ENCODE assay signal across 20 cellular contexts in the genomic region with DNA sequence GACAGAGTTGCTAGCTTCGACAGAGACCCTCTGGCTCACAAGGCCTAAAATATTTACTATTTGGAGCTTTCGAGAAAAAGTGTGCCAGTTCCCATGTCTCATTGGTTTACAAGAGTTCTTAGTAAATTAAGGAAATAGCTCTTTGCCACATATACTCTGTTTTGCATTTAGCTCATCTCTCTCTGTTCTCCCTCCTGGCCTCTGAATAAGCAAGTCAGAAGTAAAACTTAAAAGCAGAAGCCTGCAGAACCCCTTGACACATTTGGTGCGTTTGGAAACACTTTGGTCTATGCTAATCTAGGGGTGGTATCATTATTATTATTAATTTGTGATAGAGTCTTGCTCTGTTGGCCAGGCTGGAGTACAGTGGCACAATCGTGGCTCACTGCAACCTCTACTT.
DNase-seq lines count a peak whose midpoint lies in the region; ATAC-seq lines count a peak whose summit lies in the region.
"Had no signal": no experiment of that assay in that cellular context is flagged by ENCODE, and none has a peak within 500 bp of the region (broad histone marks: within the 10 kb centered on the region; RNA-seq: fewer than 3 reads in every experiment).

No MANE protein-coding gene starts in this region.

- H3K4me1 Mint-ChIP-seq in activated naive CD4-positive, alpha-beta T cell treated with anti-CD3 and anti-CD28 coated beads, Interleukin-2, amount 50 U/mL, for 24 hours, result peaks cover 78% of the 10 kb centered on the region
- H3K4me1 Mint-ChIP-seq in activated naive CD8-positive, alpha-beta T cell treated with anti-CD3 and anti-CD28 coated beads, Interleukin-2, amount 50 U/mL, for 24 hours, result peaks cover 53% of the 10 kb centered on the region
- peaks cover 85% of the 10 kb centered on the region for H3K4me1 Mint-ChIP-seq in stimulated activated effector memory CD8-positive, alpha-beta T cell treated with anti-CD3 and anti-CD28 coated beads, Interleukin-12 subunit alpha, Interleukin-12 subunit beta, amount 100 ng/mL, for 72 hours

- DNase-seq in activated naive CD4-positive, alpha-beta T cell treated with Interleukin-2 at 50 U/mL for 16 hours, result no peak
- no peak for DNase-seq in activated naive CD8-positive, alpha-beta T cell treated with anti-CD3 and anti-CD28 coated beads, Interleukin-2, amount 50 U/mL, for 24 hours
- no peak for DNase-seq in stimulated activated effector memory CD8-positive, alpha-beta T cell treated with anti-CD3 and anti-CD28 coated beads, Interleukin-12 subunit alpha, Interleukin-12 subunit beta, amount 100 ng/mL, for 72 hours (ENCODE audit: low spot score in 2 of 2)
- DNase-seq in HuH-7 (ENCODE audit: low spot score), result no peak
- DNase-seq: activated CD4-positive, alpha-beta T cell treated with anti-CD3 and anti-CD28 coated beads, Interleukin-2, amount 50 U/mL, for 1 hour; activated naive CD8-positive, alpha-beta T cell treated with anti-CD3 and anti-CD28 coated beads, Interleukin-2, amount 10 ng/mL, durations not matched to agents 7 days and 5 days; DND-41; mesendoderm; NCI-H1417 treated with DMSO at 0.1 percent for 48 hours; NCI-H526; posterior cingulate gyrus; Right ventricle myocardium superior; sigmoid colon; thyroid gland had no signal

- peak overlapping the region; percentile 77 for H3K27ac Mint-ChIP-seq in activated naive CD4-positive, alpha-beta T cell treated with anti-CD3 and anti-CD28 coated beads, Interleukin-2, amount 50 U/mL, for 24 hours
- H3K27ac Mint-ChIP-seq in activated naive CD8-positive, alpha-beta T cell treated with anti-CD3 and anti-CD28 coated beads, Interleukin-2, amount 50 U/mL, for 24 hours, result peak overlapping the region; percentile 47
- peak overlapping the region; percentile 95 for H3K27ac Mint-ChIP-seq in stimulated activated effector memory CD8-positive, alpha-beta T cell treated with anti-CD3 and anti-CD28 coated beads, Interleukin-12 subunit alpha, Interleukin-12 subunit beta, amount 100 ng/mL, for 72 hours
- H3K27ac Mint-ChIP-seq: activated naive CD8-positive, alpha-beta T cell treated with anti-CD3 and anti-CD28 coated beads, Interleukin-2, amount 10 ng/mL, durations not matched to agents 7 days and 5 days; nephron had no signal

- H3K36me3 Mint-ChIP-seq in activated naive CD4-positive, alpha-beta T cell treated with anti-CD3 and anti-CD28 coated beads, Interleukin-2, amount 50 U/mL, for 24 hours, result peaks cover 17% of the 10 kb centered on the region
- H3K36me3 Mint-ChIP-seq in activated naive CD8-positive, alpha-beta T cell treated with anti-CD3 and anti-CD28 coated beads, Interleukin-2, amount 50 U/mL, for 24 hours (ENCODE audit: low read depth), result peaks cover 53% of the 10 kb centered on the region
- H3K36me3 Mint-ChIP-seq in stimulated activated effector memory CD8-positive, alpha-beta T cell treated with anti-CD3 and anti-CD28 coated beads, Interleukin-12 subunit alpha, Interleukin-12 subunit beta, amount 100 ng/mL, for 72 hours, result peaks cover 88% of the 10 kb centered on the region

- H3K9me3 Mint-ChIP-seq in activated naive CD4-positive, alpha-beta T cell treated with anti-CD3 and anti-CD28 coated beads, Interleukin-2, amount 50 U/mL, for 24 hours, result no peaks in the 10 kb centered on the region
- H3K9me3 Mint-ChIP-seq in activated naive CD8-positive, alpha-beta T cell treated with anti-CD3 and anti-CD28 coated beads, Interleukin-2, amount 50 U/mL, for 24 hours, result peaks cover 3% of the 10 kb centered on the region
- no peaks in the 10 kb centered on the region for H3K9me3 Mint-ChIP-seq in stimulated activated effector memory CD8-positive, alpha-beta T cell treated with anti-CD3 and anti-CD28 coated beads, Interleukin-12 subunit alpha, Interleukin-12 subunit beta, amount 100 ng/mL, for 72 hours
- H3K9me3 Mint-ChIP-seq: activated naive CD8-positive, alpha-beta T cell treated with anti-CD3 and anti-CD28 coated beads, Interleukin-2, amount 10 ng/mL, durations not matched to agents 7 days and 5 days had no signal

- no peak overlapping the region for H3K4me3 Mint-ChIP-seq in activated naive CD4-positive, alpha-beta T cell treated with anti-CD3 and anti-CD28 coated beads, Interleukin-2, amount 50 U/mL, for 24 hours
- no peak overlapping the region for H3K4me3 Mint-ChIP-seq in activated naive CD8-positive, alpha-beta T cell treated with anti-CD3 and anti-CD28 coated beads, Interleukin-2, amount 50 U/mL, for 24 hours
- H3K4me3 Mint-ChIP-seq in stimulated activated effector memory CD8-positive, alpha-beta T cell treated with anti-CD3 and anti-CD28 coated beads, Interleukin-12 subunit alpha, Interleukin-12 subunit beta, amount 100 ng/mL, for 72 hours, result no peak overlapping the region
- H3K4me3 Mint-ChIP-seq: activated naive CD8-positive, alpha-beta T cell treated with anti-CD3 and anti-CD28 coated beads, Interleukin-2, amount 10 ng/mL, durations not matched to agents 7 days and 5 days; nephron had no signal

- peak; percentile 43 for ATAC-seq in HG03039 (IDR thresholded peaks at IDR 0.05; ENCODE audit: unreplicated experiment)
- no peak for ATAC-seq in activated naive CD8-positive, alpha-beta T cell treated with anti-CD3 and anti-CD28 coated beads, Interleukin-2, amount 50 U/mL, for 24 hours
- ATAC-seq in stimulated activated effector memory CD8-positive, alpha-beta T cell treated with anti-CD3 and anti-CD28 coated beads, Interleukin-12 subunit alpha, Interleukin-12 subunit beta, amount 100 ng/mL, for 72 hours, result no peak
- ATAC-seq in GM18870 (IDR thresholded peaks at IDR 0.05; ENCODE audit: unreplicated experiment), result no peak
- no peak for ATAC-seq in HG02571 (IDR thresholded peaks at IDR 0.05; ENCODE audit: unreplicated experiment)
- ATAC-seq: HepG2 had no signal

- H3K27me3 Mint-ChIP-seq in activated naive CD4-positive, alpha-beta T cell treated with anti-CD3 and anti-CD28 coated beads, Interleukin-2, amount 50 U/mL, for 24 hours, result no peaks in the 10 kb centered on the region
- no peaks in the 10 kb centered on the region for H3K27me3 Mint-ChIP-seq in activated naive CD8-positive, alpha-beta T cell treated with anti-CD3 and anti-CD28 coated beads, Interleukin-2, amount 50 U/mL, for 24 hours
- H3K27me3 Mint-ChIP-seq: activated naive CD8-positive, alpha-beta T cell treated with anti-CD3 and anti-CD28 coated beads, Interleukin-2, amount 10 ng/mL, durations not matched to agents 7 days and 5 days had no signal
